17 cellular contexts compared by ENCODE assay signal in genomic region chr22:41690476-41690875, GRCh38. TPM values are rescaled to one million over a fixed set of nuclear protein-coding genes. Genes with fewer than 3 reads are reported as not detected.
DNase-seq lines count a peak whose midpoint lies in the region; ATAC-seq and TF ChIP-seq lines count a peak whose summit lies in the region.
"Had no signal": no experiment of that assay in that cellular context is flagged by ENCODE, and none has a peak within 500 bp of the region (broad histone marks: within the 10 kb centered on the region; RNA-seq: fewer than 3 reads in every experiment).

No MANE protein-coding gene starts in this region.

- peaks cover 30% of the 10 kb centered on the region for H3K4me1 Mint-ChIP-seq in activated naive CD4-positive, alpha-beta T cell treated with anti-CD3 and anti-CD28 coated beads for 36 hours (ENCODE audit: low read depth)
- H3K4me1 Mint-ChIP-seq in activated CD8-positive, alpha-beta T cell treated with anti-CD3 and anti-CD28 coated beads for 36 hours (ENCODE audit: low read depth): peaks cover 19% of the 10 kb centered on the region
- H3K4me1 Mint-ChIP-seq in type B pancreatic cell (ENCODE audit: unreplicated experiment): peaks cover 19% of the 10 kb centered on the region

- peak overlapping the region in 1 of 2 experiments; percentile 35 for H3K4ac ChIP-seq in mesenchymal stem cell (ENCODE audit: low read depth in 1 of 2, low read length in 2 of 2)

- H3K36me3 Mint-ChIP-seq in activated naive CD4-positive, alpha-beta T cell treated with anti-CD3 and anti-CD28 coated beads for 36 hours (ENCODE audit: low read depth): peaks cover 17% of the 10 kb centered on the region
- peaks cover 18 to 20% of the 10 kb centered on the region in 2 donors for H3K36me3 Mint-ChIP-seq in activated naive CD4-positive, alpha-beta T cell treated with anti-CD3 and anti-CD28 coated beads, Interleukin-2, amount 50 U/mL, for 72 hours
- H3K36me3 Mint-ChIP-seq in activated CD8-positive, alpha-beta T cell treated with anti-CD3 and anti-CD28 coated beads for 36 hours (ENCODE audit: low read depth): peaks cover 15% of the 10 kb centered on the region
- H3K36me3 Mint-ChIP-seq in type B pancreatic cell: peaks cover 3% of the 10 kb centered on the region

- peaks cover 14 to 27% of the 10 kb centered on the region in 2 experiments for H3K36me3 ChIP-seq in mesenchymal stem cell (ENCODE audit: control insufficient read depth in 1 of 2, insufficient read depth in 2 of 2, low read depth in 1 of 2, low read length in 2 of 2)
- H3K36me3 ChIP-seq: WERI-Rb-1 had no signal

- no peak overlapping the region for H3K4me2 ChIP-seq in mesenchymal stem cell (ENCODE audit: low read length, poor library complexity, severe bottlenecking)

- intact Hi-C loops in activated naive CD4-positive, alpha-beta T cell treated with anti-CD3 and anti-CD28 coated beads for 36 hours (cut with micrococcal nuclease): no loop called here
- intact Hi-C loops in activated CD8-positive, alpha-beta T cell treated with anti-CD3 and anti-CD28 coated beads for 36 hours (cut with micrococcal nuclease): no loop called here
- intact Hi-C loops in Right ventricle myocardium inferior (cut with DNase I): no loop called here

- no peaks in the 10 kb centered on the region for H3K9me3 Mint-ChIP-seq in activated naive CD4-positive, alpha-beta T cell treated with anti-CD3 and anti-CD28 coated beads for 36 hours
- no peaks in the 10 kb centered on the region for H3K9me3 Mint-ChIP-seq in activated naive CD4-positive, alpha-beta T cell treated with anti-CD3 and anti-CD28 coated beads, Interleukin-2, amount 50 U/mL, for 72 hours
- no peaks in the 10 kb centered on the region for H3K9me3 Mint-ChIP-seq in activated CD8-positive, alpha-beta T cell treated with anti-CD3 and anti-CD28 coated beads for 36 hours
- H3K9me3 Mint-ChIP-seq in type B pancreatic cell: no peaks in the 10 kb centered on the region

- H3K9me3 ChIP-seq in mesenchymal stem cell (ENCODE audit: control insufficient read depth, low read length): no peaks in the 10 kb centered on the region
- H3K9me3 ChIP-seq: gastrocnemius medialis had no signal

- peak overlapping the region; percentile 97 for H3K27ac Mint-ChIP-seq in activated naive CD4-positive, alpha-beta T cell treated with anti-CD3 and anti-CD28 coated beads for 36 hours
- peak overlapping the region in 1 of 2 donors; percentile 93 for H3K27ac Mint-ChIP-seq in activated naive CD4-positive, alpha-beta T cell treated with anti-CD3 and anti-CD28 coated beads, Interleukin-2, amount 50 U/mL, for 72 hours
- peak overlapping the region; percentile 95 for H3K27ac Mint-ChIP-seq in activated CD8-positive, alpha-beta T cell treated with anti-CD3 and anti-CD28 coated beads for 36 hours
- peak overlapping the region; percentile 71 for H3K27ac Mint-ChIP-seq in type B pancreatic cell

- no peak overlapping the region for H2AFZ ChIP-seq in mesenchymal stem cell (ENCODE audit: low read depth, low read length)

- CTCF ChIA-PET in activated naive CD4-positive, alpha-beta T cell treated with anti-CD3 and anti-CD28 coated beads for 36 hours (lab: Charles Lee): no interaction called here
- CTCF ChIA-PET in activated CD8-positive, alpha-beta T cell treated with anti-CD3 and anti-CD28 coated beads for 36 hours (lab: Charles Lee): interaction anchor here (0.8 to 1.1 kb wide), 2 partner anchors 8 to 10 kb away, joined by 3 to 4 read pairs; partner anchors contain the start of gene MEI1

- no peaks in the 10 kb centered on the region for H3K27me3 ChIP-seq in mesenchymal stem cell (ENCODE audit: control insufficient read depth in 1 of 2, insufficient read depth in 1 of 2, low read length in 2 of 2)
- H3K27me3 ChIP-seq: gastrocnemius medialis had no signal

- H3K9ac ChIP-seq in mesenchymal stem cell (ENCODE audit: low read length): peak overlapping the region; percentile 26

- H3K27me3 Mint-ChIP-seq in activated naive CD4-positive, alpha-beta T cell treated with anti-CD3 and anti-CD28 coated beads for 36 hours (ENCODE audit: low read depth): no peaks in the 10 kb centered on the region
- H3K27me3 Mint-ChIP-seq in activated CD8-positive, alpha-beta T cell treated with anti-CD3 and anti-CD28 coated beads for 36 hours: no peaks in the 10 kb centered on the region
- no peaks in the 10 kb centered on the region for H3K27me3 Mint-ChIP-seq in type B pancreatic cell

- H3K14ac ChIP-seq in mesenchymal stem cell (ENCODE audit: low read length in 2 of 2): no peak overlapping the region

- 90% methylated on average over 3 of the region's 3 CpGs for WGBS in mesenchymal stem cell

- H3K18ac ChIP-seq in mesenchymal stem cell (ENCODE audit: low read depth in 1 of 2, low read length in 2 of 2): no peak overlapping the region

- POLR2A ChIA-PET in activated CD8-positive, alpha-beta T cell treated with anti-CD3 and anti-CD28 coated beads for 36 hours (lab: Charles Lee): interaction anchor here (1.0 to 1.2 kb wide), 2 partner anchors 9 to 110 kb away, joined by 3 to 4 read pairs; partner anchors contain the start of genes CCDC134 and MEI1

- H2BK5ac ChIP-seq in mesenchymal stem cell (ENCODE audit: low read depth, low read length, poor library complexity, severe bottlenecking): no peak overlapping the region

- no peak overlapping the region for H2AK5ac ChIP-seq in mesenchymal stem cell (ENCODE audit: low read length, severe bottlenecking)

- no peak overlapping the region for H3K27ac ChIP-seq in mesenchymal stem cell (ENCODE audit: low read length, poor library complexity, severe bottlenecking)
- H3K27ac ChIP-seq: WERI-Rb-1 had no signal

- ATAC-seq in activated naive CD4-positive, alpha-beta T cell treated with anti-CD3 and anti-CD28 coated beads, Interleukin-2, amount 50 U/mL, for 72 hours: no peak
- no peak for ATAC-seq in activated CD8-positive, alpha-beta T cell treated with anti-CD3 and anti-CD28 coated beads for 36 hours
- ATAC-seq in Right ventricle myocardium inferior: no peak
- ATAC-seq: gastrocnemius medialis had no signal

- H3K79me1 ChIP-seq in mesenchymal stem cell (replicated peaks; ENCODE audit: low read length, poor library complexity, severe bottlenecking): peaks cover 4% of the 10 kb centered on the region

- peak overlapping the region in 1 of 2 experiments; percentile 17 for H2BK12ac ChIP-seq in mesenchymal stem cell (ENCODE audit: low read length in 2 of 2)

- TF ChIP-seq CTCF in activated CD8-positive, alpha-beta T cell treated with anti-CD3 and anti-CD28 coated beads for 36 hours (IDR thresholded peaks at IDR 0.05): no peak
- no peak for TF ChIP-seq CTCF in type B pancreatic cell (conservative IDR thresholded peaks at IDR 0.05)

- H4K91ac ChIP-seq in mesenchymal stem cell (ENCODE audit: low read length): peak overlapping the region; percentile 39

- H2BK15ac ChIP-seq in mesenchymal stem cell (ENCODE audit: low read depth, poor library complexity, severe bottlenecking): no peak overlapping the region

- H3K23ac ChIP-seq in mesenchymal stem cell (ENCODE audit: low read length in 2 of 2): no peak overlapping the region

- peak overlapping the region; percentile 50 for H4K8ac ChIP-seq in mesenchymal stem cell (ENCODE audit: low read length)

- H2BK120ac ChIP-seq in mesenchymal stem cell (ENCODE audit: low read depth, low read length): no peak overlapping the region

- peak overlapping the region in 1 of 2 experiments; percentile 82 for H3K4me3 ChIP-seq in mesenchymal stem cell (ENCODE audit: insufficient read depth in 1 of 2, low read depth in 1 of 2, low read length in 2 of 2)
- H3K4me3 ChIP-seq: gastrocnemius medialis, lung had no signal

- H3K4me1 ChIP-seq in mesenchymal stem cell (ENCODE audit: control insufficient read depth, insufficient read depth, low read depth, low read length): peaks cover 10% of the 10 kb centered on the region

- no peak for DNase-seq in activated naive CD4-positive, alpha-beta T cell treated with anti-CD3 and anti-CD28 coated beads for 36 hours
- no peak for DNase-seq in activated naive CD4-positive, alpha-beta T cell treated with anti-CD3 and anti-CD28 coated beads, Interleukin-2, amount 50 U/mL, for 72 hours (ENCODE audit: low spot score in 2 of 2)
- DNase-seq in activated CD8-positive, alpha-beta T cell treated with anti-CD3 and anti-CD28 coated beads for 36 hours: no peak
- no peak for DNase-seq in mesenchymal stem cell
- DNase-seq in type B pancreatic cell (ENCODE audit: extremely low spot score, unreplicated experiment): no peak
- no peak for DNase-seq in C1 segment of cervical spinal cord (lab: John Stamatoyannopoulos, UW)
- no peak for DNase-seq in Right ventricle myocardium inferior (ENCODE audit: missing footprints)
- DNase-seq in NCI-H146 (lab: John Stamatoyannopoulos, UW): no peak
- DNase-seq: DMS79, gastrocnemius medialis, KBM-7, NCI-H1417 treated with DMSO at 0.1 percent for 48 hours, NCI-H446 treated with DMSO at 0.1 percent for 48 hours, occipital lobe, small intestine, WERI-Rb-1 had no signal

- peak overlapping the region; percentile 97 for H3K4me3 Mint-ChIP-seq in activated naive CD4-positive, alpha-beta T cell treated with anti-CD3 and anti-CD28 coated beads for 36 hours
- peak overlapping the region; percentile 91 for H3K4me3 Mint-ChIP-seq in activated CD8-positive, alpha-beta T cell treated with anti-CD3 and anti-CD28 coated beads for 36 hours
- peak overlapping the region; percentile 74 for H3K4me3 Mint-ChIP-seq in type B pancreatic cell

RNA-seq across cellular contexts. Expression of gene SNU13, which starts 1.8 kb away (rescaled TPM):
- total RNA-seq in activated naive CD4-positive, alpha-beta T cell treated with anti-CD3 and anti-CD28 coated beads for 36 hours: 100 to 1,000 TPM; 265 to 277 TPM
- total RNA-seq in activated naive CD4-positive, alpha-beta T cell treated with anti-CD3 and anti-CD28 coated beads, Interleukin-2, amount 50 U/mL, for 72 hours: 100 to 1,000 TPM; 193 to 235 TPM
- total RNA-seq in activated CD8-positive, alpha-beta T cell treated with anti-CD3 and anti-CD28 coated beads for 36 hours: 100 to 1,000 TPM; 275 to 299 TPM
- 122 TPM for polyA plus RNA-seq in mesenchymal stem cell (2013, experiment 1 of 2)
- polyA plus RNA-seq in mesenchymal stem cell (2013, experiment 2 of 2): 130 TPM
- total RNA-seq in type B pancreatic cell (ENCODE audit: low replicate concordance): 124 and 136 TPM in 2 replicates
- 216 TPM for total RNA-seq in Right ventricle myocardium inferior

RNA-seq across cellular contexts. Expression of gene MEI1, which starts 8.8 kb away (rescaled TPM):
- total RNA-seq in activated naive CD4-positive, alpha-beta T cell treated with anti-CD3 and anti-CD28 coated beads for 36 hours: 10 to 100 TPM; 28.4 to 28.8 TPM
- total RNA-seq in activated naive CD4-positive, alpha-beta T cell treated with anti-CD3 and anti-CD28 coated beads, Interleukin-2, amount 50 U/mL, for 72 hours: 10 to 100 TPM; 28.3 to 36.9 TPM
- total RNA-seq in activated CD8-positive, alpha-beta T cell treated with anti-CD3 and anti-CD28 coated beads for 36 hours: 10 to 100 TPM; 27.7 to 28.4 TPM
- polyA plus RNA-seq in mesenchymal stem cell (2013, experiment 1 of 2): 0.50 TPM
- 0.27 TPM for polyA plus RNA-seq in mesenchymal stem cell (2013, experiment 2 of 2)
- total RNA-seq in type B pancreatic cell (ENCODE audit: low replicate concordance) (0.90 and 1.2 TPM in 2 replicates), Right ventricle myocardium inferior (0.41 TPM)

Comparison
In these comparisons a context has a peak if more than half of its experiments do, and no peak if none do; other contexts are left out.
1. RNA of gene MEI1, which starts 8.8 kb away (total RNA-seq): 28.3 to 36.9 TPM in activated naive CD4-positive, alpha-beta T cell treated with anti-CD3 and anti-CD28 coated beads, Interleukin-2, amount 50 U/mL, for 72 hours, 28.4 to 28.8 TPM in activated naive CD4-positive, alpha-beta T cell treated with anti-CD3 and anti-CD28 coated beads for 36 hours and 27.7 to 28.4 TPM in activated CD8-positive, alpha-beta T cell treated with anti-CD3 and anti-CD28 coated beads for 36 hours; 0.90 to 1.2 TPM in type B pancreatic cell and 0.41 TPM in Right ventricle myocardium inferior (single experiment); every median in the first group is over 10 times any median in the second.
2. Peak in every context shown above with its lines, with median percentiles within 50 percentile points of each other: H3K4me3 Mint-ChIP-seq.